15 cellular contexts compared by ENCODE assay signal in the genomic region with DNA sequence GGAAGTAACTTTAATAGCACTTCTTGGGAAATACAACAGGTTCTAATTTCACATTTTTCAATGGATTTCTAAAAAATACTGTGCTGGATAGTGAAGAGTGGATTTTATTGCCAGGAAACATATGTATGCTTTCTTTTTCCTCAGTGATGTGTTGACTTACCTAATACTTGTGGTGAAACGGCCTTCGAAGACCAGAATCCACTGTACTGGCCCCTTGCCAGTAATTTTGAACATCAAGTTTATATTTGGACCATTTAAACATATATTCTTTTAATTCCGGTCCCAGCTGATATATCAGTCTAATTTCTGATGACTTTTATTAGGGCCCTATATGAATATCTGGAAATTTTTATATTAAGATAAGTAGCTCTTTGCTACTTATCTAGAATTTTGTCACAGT. TPM values are rescaled to one million over a fixed set of nuclear protein-coding genes. Genes with fewer than 3 reads are reported as not detected.
DNase-seq lines count a peak whose midpoint lies in the region; ATAC-seq and TF ChIP-seq lines count a peak whose summit lies in the region.
"Had no signal": no experiment of that assay in that cellular context is flagged by ENCODE, and none has a peak within 500 bp of the region (broad histone marks: within the 10 kb centered on the region; RNA-seq: fewer than 3 reads in every experiment).

No MANE protein-coding gene starts in this region.

- H3K4me3 ChIP-seq in SK-N-SH (ENCODE audit: low read depth in 2 of 2, low read length in 1 of 2) (peak overlapping the region; percentile 70 to 83; a peak in 2 of 4 replicates), SJSA1 (peak overlapping the region; percentile 87), fibroblast of pulmonary artery (replicated peaks; ENCODE audit: low read depth, low read length) (peak overlapping the region; percentile 89), skeletal muscle satellite cell (ENCODE audit: low read length) (peak overlapping the region; percentile 98)

- no peak for TF ChIP-seq EP300 in SK-N-SH (IDR thresholded peaks at IDR 0.05; ENCODE audit: borderline replicate concordance in 1 of 2, low read depth in 1 of 2, low read length in 1 of 2)

- peaks cover 10 to 16% of the 10 kb centered on the region in 2 donors for H3K4me1 Mint-ChIP-seq in immature natural killer cell

- peak overlapping the region; percentile 89; the same call in 1 of the 2 replicates for H3K9ac ChIP-seq in SK-N-SH
- H3K9ac ChIP-seq in skeletal muscle satellite cell (ENCODE audit: low read depth, low read length), result peak overlapping the region; percentile 95

- DNase-seq in SK-N-SH (no peak), SJSA1 (ENCODE audit: low read depth in 1 of 2, low spot score in 2 of 2) (no peak), fibroblast of pulmonary artery (ENCODE audit: low read depth) (peak; percentile 55), immature natural killer cell (no peak), T-helper 2 cell (no peak)
- DNase-seq: activated CD4-positive, alpha-beta T cell treated with anti-CD3 and anti-CD28 coated beads for 4 hours; naive thymus-derived CD8-positive, alpha-beta T cell; NCI-H187; NK-92 treated with Interleukin-12 subunit alpha and Interleukin-12 subunit beta, amount 100 ng/mL, for 24 hours; small intestine; T-cell had no signal

- TF ChIP-seq CTCF in SK-N-SH (IDR thresholded peaks at IDR 0.05) (no peak), fibroblast of pulmonary artery (IDR thresholded peaks at IDR 0.05; ENCODE audit: low read length, missing control alignments) (no peak)

- WGBS in SK-N-SH (ENCODE audit: low lambda C conversion rate), result 67% methylated on average over 3 of the region's 3 CpGs

- peaks cover 43% of the 10 kb centered on the region for H4K20me1 ChIP-seq in SK-N-SH (ENCODE audit: insufficient read depth)

- ATAC-seq in SK-N-SH treated with all-trans-retinoic acid at 6 μM for 48 hours (no peak), HG02678 (IDR thresholded peaks at IDR 0.05; ENCODE audit: unreplicated experiment) (no peak)
- ATAC-seq: naive thymus-derived CD8-positive, alpha-beta T cell; T-cell had no signal

- H3K27me3 ChIP-seq in SK-N-SH (ENCODE audit: insufficient read depth) (no peaks in the 10 kb centered on the region; the same call in 1 of the 2 replicates), SJSA1 (replicated peaks) (no peaks in the 10 kb centered on the region), skeletal muscle satellite cell (ENCODE audit: control insufficient read depth, insufficient read depth, low read length) (no peaks in the 10 kb centered on the region)

- no peak for TF ChIP-seq RAD21 in SK-N-SH (IDR thresholded peaks at IDR 0.05; ENCODE audit: low read length)

- POLR2A ChIA-PET in SK-N-SH (lab: Yijun Ruan, JAX), result no interaction called here

- CTCF ChIA-PET in SK-N-SH (lab: Yijun Ruan, JAX), result interaction anchor here (1.6 kb wide), 1 partner anchor 11 kb away, joined by 3 read pairs; no protein-coding TSS in a partner anchor

- no peak overlapping the region for H2AFZ ChIP-seq in SK-N-SH (ENCODE audit: low read depth)

- no peaks in the 10 kb centered on the region for H3F3A ChIP-seq in SK-N-SH (replicated peaks; ENCODE audit: insufficient read depth)

- H3K27ac Mint-ChIP-seq in immature natural killer cell, result no peak overlapping the region
- H3K27ac Mint-ChIP-seq: activated T-helper 1 cell treated with anti-CD3 and anti-CD28 coated beads, Interleukin-12 subunit alpha, Interleukin-12 subunit beta, Interleukin-2, Interleukin-4 antibody, amounts not matched to agents 30 ng/mL and 10 ng/mL and 1 ng/mL, durations not matched to agents 14 hours and 24 hours and 36 hours; naive thymus-derived CD8-positive, alpha-beta T cell; T-cell had no signal

- H3K27me3 Mint-ChIP-seq in immature natural killer cell (ENCODE audit: low read depth in 3 of 3), result peaks cover 5 to 16% (median 10%) of the 10 kb centered on the region in 3 donors

- H3K9me3 ChIP-seq in SK-N-SH (no peaks in the 10 kb centered on the region), SJSA1 (replicated peaks) (no peaks in the 10 kb centered on the region), skeletal muscle satellite cell (replicated peaks; ENCODE audit: low read length) (no peaks in the 10 kb centered on the region)

- peaks cover 0 to 7% of the 10 kb centered on the region in 2 experiments for H3K36me3 ChIP-seq in SK-N-SH (replicated peaks in 1 of 2; ENCODE audit: control insufficient read depth in 1 of 2, insufficient read depth in 2 of 2, low read length in 1 of 2)
- H3K36me3 ChIP-seq in SJSA1, result peaks cover 32% of the 10 kb centered on the region
- H3K36me3 ChIP-seq in skeletal muscle satellite cell (ENCODE audit: insufficient read depth, low read length), result peaks cover 11% of the 10 kb centered on the region

- H3K4me1 ChIP-seq in SK-N-SH (ENCODE audit: control insufficient read depth in 1 of 2, insufficient read depth in 2 of 2, low read depth in 1 of 2, low read length in 1 of 2) (peaks cover 3 to 12% of the 10 kb centered on the region in 2 experiments; a peak in 2 of 4 replicates), SJSA1 (replicated peaks) (peaks cover 20% of the 10 kb centered on the region), skeletal muscle satellite cell (ENCODE audit: control insufficient read depth, insufficient read depth, low read length) (peaks cover 12% of the 10 kb centered on the region)

- H3K9me3 Mint-ChIP-seq in immature natural killer cell, result no peaks in the 10 kb centered on the region
- H3K9me3 Mint-ChIP-seq: activated T-helper 1 cell treated with anti-CD3 and anti-CD28 coated beads, Interleukin-12 subunit alpha, Interleukin-12 subunit beta, Interleukin-2, Interleukin-4 antibody, amounts not matched to agents 30 ng/mL and 10 ng/mL and 1 ng/mL, durations not matched to agents 14 hours and 24 hours and 36 hours; naive thymus-derived CD8-positive, alpha-beta T cell; T-cell had no signal

- H3K27ac ChIP-seq in SK-N-SH (ENCODE audit: low read depth in 2 of 2, low read length in 1 of 2) (peak overlapping the region in 1 of 2 experiments; percentile 89; a peak in 1 of 4 replicates), SJSA1 (0 out of 2 replicates have a peak overlapping the region, but pooled peaks have one; percentile 82)

- H3K4me2 ChIP-seq in SK-N-SH (peak overlapping the region; percentile 87), skeletal muscle satellite cell (ENCODE audit: low read length) (peak overlapping the region; percentile 94)

- no peaks in the 10 kb centered on the region for H3K9me2 ChIP-seq in SK-N-SH

- H3K79me2 ChIP-seq in SK-N-SH (ENCODE audit: insufficient read depth), result peaks cover 60% of the 10 kb centered on the region

- no peaks in the 10 kb centered on the region for H3K36me3 Mint-ChIP-seq in immature natural killer cell
- H3K36me3 Mint-ChIP-seq: naive thymus-derived CD8-positive, alpha-beta T cell; T-cell had no signal

- no peak overlapping the region for H3K4me3 Mint-ChIP-seq in immature natural killer cell

TF ChIP-seq in SK-N-SH, 30 proteins besides CTCF, POLR2A, EP300 and RAD21 (continues in another document):
- TF ChIP-seq NRF1 (IDR thresholded peaks at IDR 0.05; ENCODE audit: low read depth, low read length) (no peak), MXI1 (IDR thresholded peaks at IDR 0.05; ENCODE audit: low read depth, low read length) (no peak), FOXM1 (IDR thresholded peaks at IDR 0.05; ENCODE audit: low read depth) (no peak), GATA2 (CRISPR knock-in tag; IDR thresholded peaks at IDR 0.05) (no peak), SMC3 (IDR thresholded peaks at IDR 0.05; ENCODE audit: low read depth, low read length) (no peak), NFIC (IDR thresholded peaks at IDR 0.05; ENCODE audit: borderline replicate concordance) (no peak)
- TF ChIP-seq, protein P1, sequence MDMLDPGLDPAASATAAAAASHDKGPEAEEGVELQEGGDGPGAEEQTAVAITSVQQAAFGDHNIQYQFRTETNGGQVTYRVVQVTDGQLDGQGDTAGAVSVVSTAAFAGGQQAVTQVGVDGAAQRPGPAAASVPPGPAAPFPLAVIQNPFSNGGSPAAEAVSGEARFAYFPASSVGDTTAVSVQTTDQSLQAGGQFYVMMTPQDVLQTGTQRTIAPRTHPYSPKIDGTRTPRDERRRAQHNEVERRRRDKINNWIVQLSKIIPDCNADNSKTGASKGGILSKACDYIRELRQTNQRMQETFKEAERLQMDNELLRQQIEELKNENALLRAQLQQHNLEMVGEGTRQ (IDR thresholded peaks at IDR 0.05; ENCODE audit: borderline replicate concordance, low read depth, low read length), result no peak

TF ChIP-seq in SK-N-SH treated with all-trans-retinoic acid at 6 μM for 48 hours, 23 proteins besides CTCF, POLR2A, EP300 and RAD21:
- no peak for TF ChIP-seq ZFP30 (CRISPR knock-in tag; IDR thresholded peaks at IDR 0.05)
- no peak for TF ChIP-seq GLIS3 (CRISPR knock-in tag; IDR thresholded peaks at IDR 0.05)
- no peak for TF ChIP-seq TOX (CRISPR knock-in tag; IDR thresholded peaks at IDR 0.05; ENCODE audit: borderline replicate concordance)
- no peak for TF ChIP-seq RARB (CRISPR knock-in tag; IDR thresholded peaks at IDR 0.05)
- TF ChIP-seq POU6F1 (CRISPR knock-in tag; IDR thresholded peaks at IDR 0.05; ENCODE audit: borderline replicate concordance, low read depth), result no peak
TF ChIP-seq in SK-N-SH treated with all-trans-retinoic acid at 6 μM for 48 hours: peak in this region for 0.

RNA-seq across cellular contexts. Expression of gene MSRB3, which starts 1.8 kb away (rescaled TPM):
- polyA plus RNA-seq in SK-N-SH (2012; rRNA removed) (24.3 and 32.1 TPM in 2 replicates), immature natural killer cell (1 to 10 TPM; 3.0 to 4.6 (median 3.2) TPM)
- 35.2 and 37.3 TPM in 2 replicates for polyA plus RNA-seq in SK-N-SH (2012; cell fraction: cytosol; rRNA removed)
- 14.9 and 29.1 TPM in 2 replicates for polyA plus RNA-seq in SK-N-SH (2012; cell fraction: nucleus; rRNA removed)
- total RNA-seq in SJSA1 (2014; rRNA removed; shearing (Covaris generic)), result 47.2 and 55.9 TPM in 2 replicates
- 18.8 and 21.4 TPM in 2 replicates for total RNA-seq in skeletal muscle satellite cell (2012; rRNA removed)
- total RNA-seq: activated T-helper 1 cell treated with anti-CD3 and anti-CD28 coated beads, Interleukin-12 subunit alpha, Interleukin-12 subunit beta, Interleukin-2, Interleukin-4 antibody, amounts not matched to agents 30 ng/mL and 10 ng/mL and 1 ng/mL, durations not matched to agents 14 hours and 24 hours and 36 hours; naive thymus-derived CD8-positive, alpha-beta T cell had no signal
- polyA plus RNA-seq: naive thymus-derived CD8-positive, alpha-beta T cell had no signal
